Comparison of ENCODE assay signal across 22 cellular contexts in genomic region chr12:132734206-132734605, GRCh38.
"Had no signal": no experiment of that assay in that cellular context is flagged by ENCODE, and none has a peak within 500 bp of the region (broad histone marks: within the 10 kb centered on the region; RNA-seq: fewer than 3 reads in every experiment).

No MANE protein-coding gene starts in this region.

- H3K9me3 ChIP-seq: sigmoid colon, SJSA1, thoracic aorta, upper lobe of left lung had no signal

- H3K4me2 ChIP-seq: hepatocyte, neural progenitor cell, smooth muscle cell had no signal

- FAIRE-seq: bronchial epithelial cell had no signal

- H3K9ac ChIP-seq: neural progenitor cell had no signal

- H2AFZ ChIP-seq: hepatocyte, neural progenitor cell had no signal

- DNase-seq: activated B cell treated with CpG ODN at 0.5 μM for 24 hours; activated CD4-positive, alpha-beta memory T cell treated with anti-CD3 and anti-CD28 coated beads for 36 hours; activated CD4-positive, alpha-beta T cell treated with anti-CD3 and anti-CD28 coated beads for 48 hours; activated gamma-delta T cell; anterior cingulate cortex; cerebellar nuclear complex; effector CD4-positive, alpha-beta T cell; foreskin melanocyte; naive B cell; sigmoid colon; stimulated activated CD4-positive, alpha-beta T cell treated with anti-CD3 and anti-CD28 coated beads, Interleukin-2, amount 100 ng/mL, for 48 hours; stimulated activated CD8-positive, alpha-beta memory T cell treated with anti-CD3 and anti-CD28 coated beads, Interleukin-4, amount 100 ng/mL, for 48 hours; stimulated activated naive CD4-positive, alpha-beta T cell treated with Interleukin-2 at 50 U/mL for 16 hours; SW 1271; T-helper 17 cell; upper lobe of left lung had no signal

- H3K4me3 ChIP-seq: hepatocyte, neural progenitor cell, sigmoid colon, SJSA1, smooth muscle cell, thoracic aorta, upper lobe of left lung had no signal

- H3K27ac ChIP-seq: hepatocyte, neural progenitor cell, sigmoid colon, SJSA1, thoracic aorta, upper lobe of left lung had no signal

- H3K79me2 ChIP-seq: hepatocyte had no signal

- H3K27me3 ChIP-seq: hepatocyte, neural progenitor cell, sigmoid colon, SJSA1, upper lobe of left lung had no signal

- H3K4me1 ChIP-seq: neural progenitor cell, sigmoid colon, SJSA1, upper lobe of left lung had no signal

- ATAC-seq: T-helper 17 cell had no signal
